Comparison of ENCODE assay signal across 8 cellular contexts in the genomic region with DNA sequence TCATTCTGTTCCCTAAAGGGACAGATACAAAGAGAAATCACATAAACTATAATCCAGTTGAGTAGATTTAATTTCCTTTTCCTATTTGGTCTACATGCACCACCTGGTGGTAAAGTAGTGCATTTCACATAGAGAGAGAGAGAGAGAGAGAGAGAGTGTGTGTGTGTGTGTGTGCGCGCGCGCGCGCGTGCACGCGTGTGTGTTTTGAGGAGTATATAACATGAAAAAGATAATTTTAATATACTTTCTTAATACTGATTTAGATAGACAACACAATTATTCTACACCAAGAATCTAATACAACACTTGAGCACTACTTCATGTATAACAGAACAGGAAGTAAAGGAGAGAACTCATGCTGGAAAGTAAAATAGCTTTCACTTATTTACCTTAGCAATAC. TPM values are rescaled to one million over a fixed set of nuclear protein-coding genes. Genes with fewer than 3 reads are reported as not detected.
A peak's percentile ranks its signal among the peaks of the same experiment; 100 is the strongest.
DNase-seq lines count a peak whose midpoint lies in the region; ATAC-seq and TF ChIP-seq lines count a peak whose summit lies in the region.

No MANE protein-coding gene starts in this region.

- H3K79me1 ChIP-seq in H9 (ENCODE audit: insufficient read depth, low read depth, low read length, poor library complexity, severe bottlenecking) = no peaks in the 10 kb centered on the region

- no peak overlapping the region for H3K14ac ChIP-seq in H9 (ENCODE audit: insufficient read depth, low read length)

- H4K5ac ChIP-seq in H9 (ENCODE audit: insufficient read length, low read depth, low read length) = no peak overlapping the region

- peaks cover 3 to 5% of the 10 kb centered on the region in 2 experiments; a peak in 3 of 4 replicates for H3K4me1 Mint-ChIP-seq in H9
- peaks cover 4% of the 10 kb centered on the region for H3K4me1 Mint-ChIP-seq in activated naive CD4-positive, alpha-beta T cell treated with anti-CD3 and anti-CD28 coated beads, Interleukin-2, amount 50 U/mL, for 24 hours

- H2BK20ac ChIP-seq in H9 (ENCODE audit: low read depth, low read length, poor library complexity, severe bottlenecking) = no peak overlapping the region

- DNase-seq in D341Med (ENCODE audit: low spot score) = peak; percentile 29
- peak; percentile 31 for DNase-seq in H9
- DNase-seq in NCI-H82 treated with DMSO at 0.1 percent for 48 hours (lab: John Stamatoyannopoulos, UW; ENCODE audit: unreplicated experiment) = peak; percentile 36
- peak in 3 of 5 donors; percentile 20 to 55 (median 25) for DNase-seq in heart left ventricle
- peak; percentile 55 for DNase-seq in putamen (ENCODE audit: low spot score)
- no peak for DNase-seq in HuH-7.5 (ENCODE audit: low spot score)

- no peaks in the 10 kb centered on the region for H3K9me3 Mint-ChIP-seq in H9
- H3K9me3 Mint-ChIP-seq in activated naive CD4-positive, alpha-beta T cell treated with anti-CD3 and anti-CD28 coated beads, Interleukin-2, amount 50 U/mL, for 24 hours = no peaks in the 10 kb centered on the region

- H3K27me3 Mint-ChIP-seq in H9 (ENCODE audit: low read depth) = no peaks in the 10 kb centered on the region
- no peaks in the 10 kb centered on the region for H3K27me3 Mint-ChIP-seq in activated naive CD4-positive, alpha-beta T cell treated with anti-CD3 and anti-CD28 coated beads, Interleukin-2, amount 50 U/mL, for 24 hours

- no peak overlapping the region for H3K4me2 ChIP-seq in H9 (ENCODE audit: insufficient read depth, insufficient read length, low read length)

- no peaks in the 10 kb centered on the region for H3K79me2 ChIP-seq in H9 (ENCODE audit: insufficient read depth, low read length)

- H3K9ac ChIP-seq in H9 (ENCODE audit: extremely low read depth, insufficient read length, low read length) = no peak overlapping the region

- H3K18ac ChIP-seq in H9 (ENCODE audit: insufficient read length, low read depth, low read length) = no peak overlapping the region

- H3K56ac ChIP-seq in H9 (ENCODE audit: insufficient read length, low read depth, low read length) = no peak overlapping the region

- no peak for TF ChIP-seq POLR2A in heart left ventricle (IDR thresholded peaks at IDR 0.05)

- H3K4ac ChIP-seq in H9 (ENCODE audit: low read depth, low read length) = no peak overlapping the region

- no peak overlapping the region for H2AFZ ChIP-seq in H9 (ENCODE audit: low read length)

- ATAC-seq in heart left ventricle = peak in 3 of 4 donors; percentile 52 to 64 (median 62)
- no peak for ATAC-seq in GM21526 (IDR thresholded peaks at IDR 0.05; ENCODE audit: low FRiP score, unreplicated experiment)

- no peaks in the 10 kb centered on the region for H4K20me1 ChIP-seq in H9 (ENCODE audit: control insufficient read depth, insufficient read depth, insufficient read length)

- no peaks in the 10 kb centered on the region for H3K27me3 ChIP-seq in H9 (ENCODE audit: insufficient read depth, low read length)
- H3K27me3 ChIP-seq in heart left ventricle = no peaks in the 10 kb centered on the region

- no CpG with 5 or more reads among the region's 9 CpGs for WGBS in H9 (ENCODE audit: extremely low coverage, insufficient read length, low lambda C conversion rate)
- 7 to 22% (median 17%) methylated on average over 9 of the region's 9 CpGs for WGBS in heart left ventricle, 4 donors

- H3K27ac ChIP-seq in H9 (ENCODE audit: insufficient read length, low read depth, low read length) (no peak overlapping the region), heart left ventricle (peak overlapping the region in 6 of 12 donors; percentile 63 to 77 (median 69))

- no peak overlapping the region for H3K23ac ChIP-seq in H9 (ENCODE audit: insufficient read length, low read depth, low read length)

- H3K4me1 ChIP-seq in H9 (ENCODE audit: insufficient read depth, low read length) = no peaks in the 10 kb centered on the region; the same call in 1 of the 2 replicates
- H3K4me1 ChIP-seq in heart left ventricle = peaks cover 0 to 9% (median 0%) of the 10 kb centered on the region in 12 donors

- H3T11ph ChIP-seq in H9 (ENCODE audit: low read length) = no peak overlapping the region

- no peak overlapping the region for H4K8ac ChIP-seq in H9 (replicated peaks; ENCODE audit: insufficient read length, low read depth, low read length)

- H2BK12ac ChIP-seq in H9 (ENCODE audit: insufficient read length, low read depth, low read length) = no peak overlapping the region

- no peaks in the 10 kb centered on the region for H3K36me3 Mint-ChIP-seq in H9 (ENCODE audit: insufficient read depth in 1 of 3, low read depth in 3 of 3)
- H3K36me3 Mint-ChIP-seq in activated naive CD4-positive, alpha-beta T cell treated with anti-CD3 and anti-CD28 coated beads, Interleukin-2, amount 50 U/mL, for 24 hours = no peaks in the 10 kb centered on the region

- H2AK5ac ChIP-seq in H9 (ENCODE audit: insufficient read length, low read length) = no peak overlapping the region

- H3K4me3 ChIP-seq in heart left ventricle = peak overlapping the region in 9 of 12 donors; percentile 19 to 62 (median 32)

- H3K23me2 ChIP-seq in H9 (ENCODE audit: insufficient read length, low read depth, low read length, poor library complexity, severe bottlenecking) = no peaks in the 10 kb centered on the region

- no peak overlapping the region for H2BK120ac ChIP-seq in H9 (ENCODE audit: low read depth, low read length, poor library complexity, severe bottlenecking)

- H3K4me3 Mint-ChIP-seq in H9 = no peak overlapping the region
- H3K4me3 Mint-ChIP-seq in activated naive CD4-positive, alpha-beta T cell treated with anti-CD3 and anti-CD28 coated beads, Interleukin-2, amount 50 U/mL, for 24 hours = no peak overlapping the region

- H3K27ac Mint-ChIP-seq in H9 = no peak overlapping the region; a peak in 1 of 7 replicates
- peak overlapping the region; percentile 4 for H3K27ac Mint-ChIP-seq in activated naive CD4-positive, alpha-beta T cell treated with anti-CD3 and anti-CD28 coated beads, Interleukin-2, amount 50 U/mL, for 24 hours

- intact Hi-C loops in heart left ventricle (cut with DNase I) = loop anchor here (1.0 to 10.0 kb wide), 12 partner anchors 185 to 560 kb away; partner anchors contain the start of genes DTWD1 (in 4 of the 10), FAM227B (in 4 of the 10), EID1 (in 2 of the 10) and COPS2 (in 1 of the 10)

- H4K91ac ChIP-seq in H9 (ENCODE audit: insufficient read length, low read depth, low read length) = no peak overlapping the region

- no peak overlapping the region for H2BK5ac ChIP-seq in H9 (ENCODE audit: insufficient read length, low read length)

- peak; percentile 92 for TF ChIP-seq CTCF in H9 (conservative IDR thresholded peaks at IDR 0.05)
- peak; percentile 50 to 84 (median 67) for TF ChIP-seq CTCF in heart left ventricle (IDR thresholded peaks at IDR 0.05)

- H2BK15ac ChIP-seq in H9 (ENCODE audit: low read depth, low read length) = no peak overlapping the region

- no peaks in the 10 kb centered on the region for H3K9me3 ChIP-seq in H9 (ENCODE audit: control insufficient read depth, low read depth, low read length)
- peaks cover 0 to 6% (median 0%) of the 10 kb centered on the region in 12 donors for H3K9me3 ChIP-seq in heart left ventricle

- H3K36me3 ChIP-seq in heart left ventricle = no peaks in the 10 kb centered on the region

RNA-seq across cellular contexts. Expression of gene FGF7, which starts 1.1 kb away (rescaled TPM):
- not detected in 2 replicates for total RNA-seq in H9 (2021)
- total RNA-seq in heart left ventricle = 10 to 100 TPM; 19.8 to 40.8 (median 24.5) TPM
- polyA plus RNA-seq in heart left ventricle = 10 to 100 TPM in 1 of 2 donors, 1 to 10 TPM in 1; 7.7 to 24.9 TPM

Comparison
In these comparisons a context has a peak if more than half of its experiments do, and no peak if none do; other contexts are left out.
1. RNA of gene FGF7, which starts 1.1 kb away (total RNA-seq): 19.8 to 40.8 TPM in heart left ventricle; not detected in H9; every median in the first group is over 10 times any median in the second.